ENCODE assay signal across 17 cellular contexts in the genomic region with DNA sequence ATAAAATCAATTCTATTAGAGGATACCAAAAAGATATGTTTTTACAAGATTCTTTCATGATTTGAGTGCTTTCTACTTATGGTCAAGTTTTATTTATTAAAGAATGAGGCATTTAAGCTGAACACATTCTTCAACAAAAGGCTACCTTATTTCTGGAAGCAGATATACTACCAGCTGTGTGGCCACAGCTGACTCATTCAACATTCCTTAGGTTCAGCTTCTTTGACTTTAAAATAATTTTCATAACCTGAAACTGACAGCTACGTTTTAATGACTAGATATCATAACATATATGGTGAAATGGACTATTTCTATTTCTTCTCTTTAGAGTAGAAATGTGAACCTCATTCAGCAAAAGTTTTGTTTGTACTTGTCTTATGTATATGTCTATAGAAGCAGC.
DNase-seq lines count a peak whose midpoint lies in the region; ATAC-seq and TF ChIP-seq lines count a peak whose summit lies in the region.
"Had no signal": no experiment of that assay in that cellular context is flagged by ENCODE, and none has a peak within 500 bp of the region (broad histone marks: within the 10 kb centered on the region; RNA-seq: fewer than 3 reads in every experiment).

No MANE protein-coding gene starts in this region.

- peaks cover 0 to 5% of the 10 kb centered on the region in 2 donors for H3K9me3 Mint-ChIP-seq in stimulated activated naive CD8-positive, alpha-beta T cell treated with anti-CD3 and anti-CD28 coated beads, Interleukin-15, amount 100 ng/mL, for 72 hours
- H3K9me3 Mint-ChIP-seq: activated CD4-positive, alpha-beta T cell treated with anti-CD3 and anti-CD28 coated beads, Interleukin-2, amount 10 ng/mL, durations not matched to agents 24 days and 14 days had no signal

- no peak overlapping the region for H3K4me3 ChIP-seq in astrocyte of the cerebellum (ENCODE audit: low read depth, low read length)
- H3K4me3 ChIP-seq: left ventricle myocardium inferior had no signal

- TF ChIP-seq CTCF in astrocyte of the cerebellum (IDR thresholded peaks at IDR 0.05; ENCODE audit: low read depth, low read length, missing control alignments): no peak

- H3K4me3 Mint-ChIP-seq in stimulated activated naive CD8-positive, alpha-beta T cell treated with anti-CD3 and anti-CD28 coated beads, Interleukin-15, amount 100 ng/mL, for 72 hours: no peak overlapping the region
- H3K4me3 Mint-ChIP-seq: activated CD4-positive, alpha-beta T cell treated with anti-CD3 and anti-CD28 coated beads, Interleukin-2, amount 10 ng/mL, durations not matched to agents 24 days and 14 days; activated naive CD8-positive, alpha-beta T cell treated with anti-CD3 and anti-CD28 coated beads, Interleukin-2, amount 50 U/mL, for 24 hours had no signal

- ATAC-seq in GM21381 (IDR thresholded peaks at IDR 0.05; ENCODE audit: unreplicated experiment): no peak
- no peak for ATAC-seq in stimulated activated naive CD8-positive, alpha-beta T cell treated with anti-CD3 and anti-CD28 coated beads, Interleukin-15, amount 100 ng/mL, for 72 hours
- ATAC-seq: activated naive CD8-positive, alpha-beta T cell treated with anti-CD3 and anti-CD28 coated beads, Interleukin-2, amount 50 U/mL, for 24 hours had no signal

- H3K27ac Mint-ChIP-seq in stimulated activated naive CD8-positive, alpha-beta T cell treated with anti-CD3 and anti-CD28 coated beads, Interleukin-15, amount 100 ng/mL, for 72 hours: no peak overlapping the region
- H3K27ac Mint-ChIP-seq: activated CD4-positive, alpha-beta T cell treated with anti-CD3 and anti-CD28 coated beads, Interleukin-2, amount 10 ng/mL, durations not matched to agents 24 days and 14 days; activated naive CD8-positive, alpha-beta T cell treated with anti-CD3 and anti-CD28 coated beads, Interleukin-2, amount 50 U/mL, for 24 hours; progenitor cell of endocrine pancreas had no signal

- no peaks in the 10 kb centered on the region for H3K4me1 Mint-ChIP-seq in stimulated activated naive CD8-positive, alpha-beta T cell treated with anti-CD3 and anti-CD28 coated beads, Interleukin-15, amount 100 ng/mL, for 72 hours
- H3K4me1 Mint-ChIP-seq: activated CD4-positive, alpha-beta T cell treated with anti-CD3 and anti-CD28 coated beads, Interleukin-2, amount 10 ng/mL, durations not matched to agents 24 days and 14 days; activated naive CD8-positive, alpha-beta T cell treated with anti-CD3 and anti-CD28 coated beads, Interleukin-2, amount 50 U/mL, for 24 hours had no signal

- in situ Hi-C loops in astrocyte of the cerebellum (cut with HindIII; ENCODE audit: low sequenced_read_pairs): no loop called here

- no peaks in the 10 kb centered on the region for H3K27me3 Mint-ChIP-seq in stimulated activated naive CD8-positive, alpha-beta T cell treated with anti-CD3 and anti-CD28 coated beads, Interleukin-15, amount 100 ng/mL, for 72 hours
- H3K27me3 Mint-ChIP-seq: activated CD4-positive, alpha-beta T cell treated with anti-CD3 and anti-CD28 coated beads, Interleukin-2, amount 10 ng/mL, durations not matched to agents 24 days and 14 days; activated naive CD8-positive, alpha-beta T cell treated with anti-CD3 and anti-CD28 coated beads, Interleukin-2, amount 50 U/mL, for 24 hours; progenitor cell of endocrine pancreas had no signal

- DNase-seq in A172 (ENCODE audit: low spot score) (peak; percentile 67), HS-27A (ENCODE audit: low read depth) (peak; percentile 48), astrocyte of the cerebellum (ENCODE audit: low read depth) (peak; percentile 75), glomerular visceral epithelial cell (ENCODE audit: extremely low spot score) (peak; percentile 48), NCI-H1048 (lab: John Stamatoyannopoulos, UW) (no peak)
- no peak for DNase-seq in activated CD8-positive, alpha-beta memory T cell treated with anti-CD3 and anti-CD28 coated beads for 24 hours
- DNase-seq in stimulated activated naive CD8-positive, alpha-beta T cell treated with anti-CD3 and anti-CD28 coated beads, Interleukin-15, amount 100 ng/mL, for 72 hours: no peak
- DNase-seq: activated CD4-positive, alpha-beta T cell treated with anti-CD3 and anti-CD28 coated beads, Interleukin-2, amount 10 ng/mL, durations not matched to agents 24 days and 14 days; activated naive CD8-positive, alpha-beta T cell treated with anti-CD3 and anti-CD28 coated beads, Interleukin-2, amount 50 U/mL, for 24 hours; activated T-cell treated with anti-CD3 and anti-CD28 coated beads, Interleukin-2, amount 50 U/mL, for 48 hours; COR-L47; left ventricle myocardium inferior; NCI-H1092; SHP77 treated with DMSO at 0.1 percent for 48 hours; T-helper 9 cell had no signal

Comparison
In these comparisons a context has a peak if more than half of its experiments do, and no peak if none do; other contexts are left out.
1. DNase-seq: peak in A172 (single experiment), HS-27A (single experiment), astrocyte of the cerebellum (single experiment) and glomerular visceral epithelial cell (single experiment); none in activated CD8-positive, alpha-beta memory T cell treated with anti-CD3 and anti-CD28 coated beads for 24 hours (single experiment), NCI-H1048 (single experiment) and stimulated activated naive CD8-positive, alpha-beta T cell treated with anti-CD3 and anti-CD28 coated beads, Interleukin-15, amount 100 ng/mL, for 72 hours (0 of 2).